In genomic region chr13:99501135-99501951, GRCh38 we compare ENCODE assay signal across 8 cellular contexts. TPM values are rescaled to one million over a fixed set of nuclear protein-coding genes. Genes with fewer than 3 reads are reported as not detected.
DNase-seq lines count a peak whose midpoint lies in the region; ATAC-seq and TF ChIP-seq lines count a peak whose summit lies in the region.

TSS of gene TM9SF2 (plus strand) at chr13:99501472. CDS start at chr13:99501607, 135 bp downstream.

- intact Hi-C loops in ascending aorta (cut with DNase I): loop anchor here (1.0 to 5.0 kb wide), 3 partner anchors 414 to 1176 kb away; partner anchors contain the start of gene PCCA
- intact Hi-C loops in right cardiac atrium (cut with DNase I): loop anchor here in 2 of 4 donors (5.0 to 10.0 kb wide), 2 partner anchors 57 to 59 kb away; no protein-coding TSS in a partner anchor
- intact Hi-C loops in vagina (cut with DNase I): loop anchor here (10.0 kb wide), 1 partner anchor 57 kb away; no protein-coding TSS in a partner anchor

- H3K4me3 Mint-ChIP-seq in T-helper 2 cell treated with Interferon-gamma antibody and Interleukin-4, amounts not matched to agents 5 μg/mL and 100 μg/mL, for 36 hours: peak within 1 kb of the TSS; percentile 95

- H3K4me1 ChIP-seq in ascending aorta (peaks cover 27 to 38% of the 10 kb centered on the region in 2 donors), right cardiac atrium (ENCODE audit: control insufficient read depth, insufficient read depth, low read length) (peaks cover 3% of the 10 kb centered on the region), vagina (peaks cover 68% of the 10 kb centered on the region)

- H3K9me3 ChIP-seq in ascending aorta: no peaks in the 10 kb centered on the region
- no peaks in the 10 kb centered on the region for H3K9me3 ChIP-seq in right cardiac atrium (ENCODE audit: control insufficient read depth, low read length)
- no peaks in the 10 kb centered on the region for H3K9me3 ChIP-seq in vagina

- no peaks in the 10 kb centered on the region for H3K36me3 ChIP-seq in ascending aorta
- H3K36me3 ChIP-seq in vagina: no peaks in the 10 kb centered on the region

- peak; percentile 93 to 99 for DNase-seq in NCI-H1930 (lab: John Stamatoyannopoulos, UW)
- peak; percentile 97 for DNase-seq in T-helper 2 cell treated with Interferon-gamma antibody and Interleukin-4, amounts not matched to agents 5 μg/mL and 100 μg/mL, for 36 hours (ENCODE audit: low spot score)
- peak; percentile 89 to 99 for DNase-seq in ascending aorta (ENCODE audit: low spot score in 2 of 2)
- peak; percentile 97 to 99 (median 98) for DNase-seq in right cardiac atrium
- peak; percentile 95 for DNase-seq in putamen (ENCODE audit: low spot score)
- DNase-seq in vagina (ENCODE audit: extremely low spot score in 2 of 2): peak in 1 of 2 donors; percentile 96

- H3K4me3 ChIP-seq in ascending aorta (peak within 1 kb of the TSS; percentile 93 to 96), right cardiac atrium (ENCODE audit: low read length) (peak within 1 kb of the TSS; percentile 95), vagina (peak within 1 kb of the TSS; percentile 83 to 86)

- peaks cover 20% of the 10 kb centered on the region for H3K36me3 Mint-ChIP-seq in T-helper 2 cell treated with Interferon-gamma antibody and Interleukin-4, amounts not matched to agents 5 μg/mL and 100 μg/mL, for 36 hours (ENCODE audit: low read depth)

- peaks cover 62% of the 10 kb centered on the region for H3K4me1 Mint-ChIP-seq in T-helper 2 cell treated with Interferon-gamma antibody and Interleukin-4, amounts not matched to agents 5 μg/mL and 100 μg/mL, for 36 hours (ENCODE audit: low read depth)

- under 1% methylated on average over 61 of the region's 61 CpGs for WGBS in right cardiac atrium

- ATAC-seq in GM18499 (IDR thresholded peaks at IDR 0.05; ENCODE audit: insufficient read depth, unreplicated experiment) (peak; percentile 30), HG02943 (IDR thresholded peaks at IDR 0.05; ENCODE audit: low read depth, unreplicated experiment) (peak; percentile 47), right cardiac atrium (peak; percentile 92)

- H3K27ac ChIP-seq in ascending aorta: peak within 1 kb of the TSS; percentile 83 to 87
- peak within 1 kb of the TSS; percentile 94 for H3K27ac ChIP-seq in right cardiac atrium (ENCODE audit: low read length)
- peak within 1 kb of the TSS; percentile 72 for H3K27ac ChIP-seq in vagina

- TF ChIP-seq POLR2A in vagina (IDR thresholded peaks at IDR 0.05): peak in 1 of 2 donors; percentile 67

- peak within 1 kb of the TSS; percentile 94 for H3K27ac Mint-ChIP-seq in T-helper 2 cell treated with Interferon-gamma antibody and Interleukin-4, amounts not matched to agents 5 μg/mL and 100 μg/mL, for 36 hours

- TF ChIP-seq CTCF in ascending aorta (IDR thresholded peaks at IDR 0.05) (no peak), vagina (IDR thresholded peaks at IDR 0.05) (peak in 1 of 3 experiments; percentile 7)

- no peaks in the 10 kb centered on the region for H3K27me3 Mint-ChIP-seq in T-helper 2 cell treated with Interferon-gamma antibody and Interleukin-4, amounts not matched to agents 5 μg/mL and 100 μg/mL, for 36 hours (ENCODE audit: low read depth)

- H3K9me3 Mint-ChIP-seq in T-helper 2 cell treated with Interferon-gamma antibody and Interleukin-4, amounts not matched to agents 5 μg/mL and 100 μg/mL, for 36 hours: peaks cover 6% of the 10 kb centered on the region

- H3K27me3 ChIP-seq in ascending aorta (no peaks in the 10 kb centered on the region), right cardiac atrium (ENCODE audit: control insufficient read depth, insufficient read depth) (no peaks in the 10 kb centered on the region), vagina (no peaks in the 10 kb centered on the region)

RNA-seq across cellular contexts. Expression of gene TM9SF2, which starts in this region (rescaled TPM):
- total RNA-seq in ascending aorta: 56.8 TPM
- 10 to 100 TPM; 61.1 to 71.2 (median 66.9) TPM for total RNA-seq in right cardiac atrium
- polyA plus RNA-seq in right cardiac atrium: 43.7 TPM
- 59.2 TPM for total RNA-seq in vagina

Comparison
In these comparisons a context has a peak if more than half of its experiments do, and no peak if none do; other contexts are left out.
1. ATAC-seq: peak in every context shown above with its lines; median percentile 92 in right cardiac atrium; 47 in HG02943; 30 in GM18499.